Comparison of ENCODE assay signal across 10 cellular contexts in genomic region chr15:67824900-67825879, GRCh38.
A peak's percentile ranks its signal among the peaks of the same experiment; 100 is the strongest.
DNase-seq lines count a peak whose midpoint lies in the region; ATAC-seq and FAIRE-seq lines count a peak whose summit lies in the region.
"Had no signal": no experiment of that assay in that cellular context is flagged by ENCODE, and none has a peak within 500 bp of the region (broad histone marks: within the 10 kb centered on the region; RNA-seq: fewer than 3 reads in every experiment).

Gene SKOR1 (plus strand): TSS chr15:67825509. CDS start chr15:67825603, 94 bp downstream.

- H3K4me3 Mint-ChIP-seq in activated naive CD8-positive, alpha-beta T cell: peak within 1 kb of the TSS; percentile 87

- peaks cover 49% of the 10 kb centered on the region for H3K4me1 Mint-ChIP-seq in activated naive CD8-positive, alpha-beta T cell (ENCODE audit: low read depth)

- H3K27me3 Mint-ChIP-seq in activated naive CD8-positive, alpha-beta T cell: peaks cover 39% of the 10 kb centered on the region

- H3K9me3 Mint-ChIP-seq in activated naive CD8-positive, alpha-beta T cell (ENCODE audit: low read depth): no peaks in the 10 kb centered on the region

- H3K36me3 Mint-ChIP-seq in activated naive CD8-positive, alpha-beta T cell: no peaks in the 10 kb centered on the region

- no peak for FAIRE-seq in urothelium cell line (lab: Jason Lieb, UNC)

- no peak for ATAC-seq in GM18858 (IDR thresholded peaks at IDR 0.05; ENCODE audit: unreplicated experiment)

- peak; percentile 24 for DNase-seq in stimulated activated CD4-positive, alpha-beta T cell treated with anti-CD3 and anti-CD28 coated beads, Interleukin-15, amount 100 ng/mL, for 24 hours
- no peak for DNase-seq in stimulated activated CD4-positive, alpha-beta T cell treated with anti-CD3 and anti-CD28 coated beads, Interleukin-4, amount 100 ng/mL, for 4 hours
- DNase-seq in iPS-NIHi7 (ENCODE audit: extremely low spot score) (peak; percentile 73), urothelium cell line (ENCODE audit: low spot score) (peak; percentile 60), NCI-H2171 treated with DMSO at 0.1 percent for 48 hours (lab: John Stamatoyannopoulos, UW) (no peak), NCI-H2196 (lab: John Stamatoyannopoulos, UW; ENCODE audit: unreplicated experiment) (no peak)
- DNase-seq: immature natural killer cell, OCI-M1 had no signal

- peak within 1 kb of the TSS; percentile 51 for H3K27ac Mint-ChIP-seq in activated naive CD8-positive, alpha-beta T cell

Comparison
In these comparisons a context has a peak if more than half of its experiments do, and no peak if none do; other contexts are left out.
1. DNase-seq: peak in stimulated activated CD4-positive, alpha-beta T cell treated with anti-CD3 and anti-CD28 coated beads, Interleukin-15, amount 100 ng/mL, for 24 hours (single experiment), iPS-NIHi7 (single experiment) and urothelium cell line (single experiment); none in stimulated activated CD4-positive, alpha-beta T cell treated with anti-CD3 and anti-CD28 coated beads, Interleukin-4, amount 100 ng/mL, for 4 hours (0 of 2), NCI-H2171 treated with DMSO at 0.1 percent for 48 hours (single experiment) and NCI-H2196 (single experiment).